ENCODE assay signal across 9 cellular contexts in the genomic region with DNA sequence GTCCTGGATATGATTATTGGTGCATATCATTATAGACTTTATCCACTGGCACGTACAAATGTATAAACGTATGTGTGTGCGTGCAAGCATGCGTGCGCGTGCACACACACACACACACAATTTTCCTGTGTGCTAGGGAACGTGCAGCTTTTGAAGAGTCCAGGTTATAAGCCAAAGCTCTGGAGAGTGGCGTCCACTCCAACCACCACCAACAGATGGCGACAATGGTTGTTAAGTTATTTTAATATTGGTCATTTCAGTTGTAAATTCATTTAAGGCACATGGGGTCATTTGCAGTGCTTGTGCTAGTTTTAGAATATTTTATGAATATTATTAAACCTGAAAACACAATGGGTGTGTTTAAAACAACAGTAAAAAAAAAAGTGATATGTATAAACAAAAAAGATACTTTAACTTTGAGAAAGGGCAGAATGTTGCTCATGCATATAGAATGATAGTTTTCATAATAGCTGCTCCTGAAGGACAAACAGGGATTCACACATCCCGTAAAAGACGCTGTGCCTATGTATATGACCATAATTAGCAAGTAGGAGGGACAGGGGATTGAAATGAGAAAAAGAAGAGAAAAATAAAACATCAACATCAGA.
DNase-seq lines count a peak whose midpoint lies in the region; ATAC-seq and TF ChIP-seq lines count a peak whose summit lies in the region.
"Had no signal": no experiment of that assay in that cellular context is flagged by ENCODE, and none has a peak within 500 bp of the region (broad histone marks: within the 10 kb centered on the region; RNA-seq: fewer than 3 reads in every experiment).

No MANE protein-coding gene starts in this region.

- H3K9ac ChIP-seq in fibroblast of lung (ENCODE audit: insufficient read depth, low read length), result no peak overlapping the region

- no peak overlapping the region for H3K27ac ChIP-seq in CD4-positive, CD25-positive, alpha-beta regulatory T cell (ENCODE audit: insufficient read depth, low read length, poor library complexity, severe bottlenecking)
- H3K27ac ChIP-seq in fibroblast of lung (ENCODE audit: insufficient read depth, low read length) (no peak overlapping the region), ovary (no peak overlapping the region)

- no peak overlapping the region for H2AFZ ChIP-seq in fibroblast of lung (ENCODE audit: low read length)

- DNase-seq in CD4-positive, CD25-positive, alpha-beta regulatory T cell, result peak; percentile 10 to 61 (median 29)
- DNase-seq in NCI-H345 treated with DMSO at 0.1 percent for 48 hours (lab: John Stamatoyannopoulos, UW; ENCODE audit: unreplicated experiment) (peak; percentile 9), fibroblast of lung (ENCODE audit: low read depth in 2 of 2) (peak; percentile 48 to 77), ovary (peak; percentile 44 to 70 (median 63)), islet precursor cell (no peak)
- DNase-seq in activated CD8-positive, alpha-beta memory T cell treated with anti-CD3 and anti-CD28 coated beads, Interleukin-2, amount 10 ng/mL, durations not matched to agents 7 days and 5 days, result peak; percentile 64

- H3K36me3 ChIP-seq in CD4-positive, CD25-positive, alpha-beta regulatory T cell (ENCODE audit: control insufficient read depth, insufficient read depth, low read length), result no peaks in the 10 kb centered on the region
- H3K36me3 ChIP-seq in fibroblast of lung (ENCODE audit: control insufficient read depth, insufficient read depth, low read length) (no peaks in the 10 kb centered on the region), ovary (no peaks in the 10 kb centered on the region)

- no peaks in the 10 kb centered on the region for H3K27me3 Mint-ChIP-seq in CD4-positive, CD25-positive, alpha-beta regulatory T cell
- peaks cover 7% of the 10 kb centered on the region for H3K27me3 Mint-ChIP-seq in activated CD8-positive, alpha-beta memory T cell treated with anti-CD3 and anti-CD28 coated beads, Interleukin-2, amount 10 ng/mL, durations not matched to agents 7 days and 5 days
- H3K27me3 Mint-ChIP-seq: IgD-negative memory B cell had no signal

- no peak for TF ChIP-seq EP300 in ovary (IDR thresholded peaks at IDR 0.05)

- intact Hi-C loops in ovary (cut with DNase I), result loop anchor here in 1 of 4 donors (5.0 kb wide), 1 partner anchor 648 kb away; no protein-coding TSS in a partner anchor

- no peak overlapping the region for H3K4me3 Mint-ChIP-seq in CD4-positive, CD25-positive, alpha-beta regulatory T cell
- H3K4me3 Mint-ChIP-seq in activated CD8-positive, alpha-beta memory T cell treated with anti-CD3 and anti-CD28 coated beads, Interleukin-2, amount 10 ng/mL, durations not matched to agents 7 days and 5 days, result no peak overlapping the region
- H3K4me3 Mint-ChIP-seq: IgD-negative memory B cell had no signal

- WGBS in ovary, 3 donors, result 53 to 57% (median 53%) methylated on average over 11 of the region's 11 CpGs

- TF ChIP-seq CTCF in fibroblast of lung (conservative IDR thresholded peaks at IDR 0.05 in 1 of 2, IDR thresholded peaks at IDR 0.05 in 1 of 2; ENCODE audit: low read depth in 1 of 2, low read length in 2 of 2), result peak; percentile 62 to 81
- peak in 2 of 3 donors; percentile 47 to 61 for TF ChIP-seq CTCF in ovary (IDR thresholded peaks at IDR 0.05)

- ATAC-seq in CD4-positive, CD25-positive, alpha-beta regulatory T cell (ENCODE audit: low read depth in 2 of 2), result peak; percentile 24 to 30
- ATAC-seq in GM21381 (IDR thresholded peaks at IDR 0.05; ENCODE audit: unreplicated experiment) (peak; percentile 55), HG03460 (IDR thresholded peaks at IDR 0.05; ENCODE audit: unreplicated experiment) (no peak)
- no peak for ATAC-seq in activated CD8-positive, alpha-beta memory T cell treated with anti-CD3 and anti-CD28 coated beads, Interleukin-2, amount 10 ng/mL, durations not matched to agents 7 days and 5 days

- peaks cover 30 to 63% (median 44%) of the 10 kb centered on the region in 4 donors for H3K4me1 Mint-ChIP-seq in CD4-positive, CD25-positive, alpha-beta regulatory T cell
- H3K4me1 Mint-ChIP-seq in activated CD8-positive, alpha-beta memory T cell treated with anti-CD3 and anti-CD28 coated beads, Interleukin-2, amount 10 ng/mL, durations not matched to agents 7 days and 5 days, result peaks cover 47% of the 10 kb centered on the region

- H3K27ac Mint-ChIP-seq in CD4-positive, CD25-positive, alpha-beta regulatory T cell, result peak overlapping the region in 1 of 3 donors; percentile 42
- H3K27ac Mint-ChIP-seq in activated CD8-positive, alpha-beta memory T cell treated with anti-CD3 and anti-CD28 coated beads, Interleukin-2, amount 10 ng/mL, durations not matched to agents 7 days and 5 days, result no peak overlapping the region

- peaks cover 85% of the 10 kb centered on the region for H3K79me2 ChIP-seq in fibroblast of lung (ENCODE audit: control insufficient read depth, insufficient read depth, low read length)

- H3K4me1 ChIP-seq in CD4-positive, CD25-positive, alpha-beta regulatory T cell (ENCODE audit: control insufficient read depth, insufficient read depth, low read length, poor library complexity, severe bottlenecking), result peaks cover 21% of the 10 kb centered on the region
- H3K4me1 ChIP-seq in fibroblast of lung (ENCODE audit: control insufficient read depth, extremely low read depth, insufficient read depth, low read length), result peaks cover 6% of the 10 kb centered on the region
- H3K4me1 ChIP-seq in ovary (ENCODE audit: insufficient read depth), result peaks cover 4% of the 10 kb centered on the region

- H3K27me3 ChIP-seq in CD4-positive, CD25-positive, alpha-beta regulatory T cell (ENCODE audit: control insufficient read depth, insufficient read depth, low read length), result no peaks in the 10 kb centered on the region
- no peaks in the 10 kb centered on the region for H3K27me3 ChIP-seq in fibroblast of lung (ENCODE audit: control insufficient read depth, insufficient read depth, low read length)
- H3K27me3 ChIP-seq in ovary, result no peaks in the 10 kb centered on the region

- CTCF ChIA-PET in activated CD8-positive, alpha-beta memory T cell treated with anti-CD3 and anti-CD28 coated beads, Interleukin-2, amount 10 ng/mL, durations not matched to agents 7 days and 5 days (lab: Charles Lee), result interaction anchor here (0.7 to 3.8 kb wide), 25 partner anchors 10 to 743 kb away, joined by 3 to 19 read pairs (median 4); no protein-coding TSS in a partner anchor

- no peak for TF ChIP-seq POLR2A in ovary (IDR thresholded peaks at IDR 0.05)

- no peaks in the 10 kb centered on the region for H4K20me1 ChIP-seq in fibroblast of lung (ENCODE audit: control insufficient read depth, extremely low read depth, insufficient read depth, low read length)

- H3K4me3 ChIP-seq in CD4-positive, CD25-positive, alpha-beta regulatory T cell (ENCODE audit: low read depth, low read length), result no peak overlapping the region
- no peak overlapping the region for H3K4me3 ChIP-seq in fibroblast of lung (replicated peaks in 1 of 4; ENCODE audit: control extremely low read depth in 1 of 4, insufficient read depth in 1 of 4, low read depth in 3 of 4, low read length in 4 of 4)
- no peak overlapping the region for H3K4me3 ChIP-seq in ovary

- H3K36me3 Mint-ChIP-seq in CD4-positive, CD25-positive, alpha-beta regulatory T cell, result no peaks in the 10 kb centered on the region
- peaks cover 2% of the 10 kb centered on the region for H3K36me3 Mint-ChIP-seq in activated CD8-positive, alpha-beta memory T cell treated with anti-CD3 and anti-CD28 coated beads, Interleukin-2, amount 10 ng/mL, durations not matched to agents 7 days and 5 days

- H3K9me3 ChIP-seq in CD4-positive, CD25-positive, alpha-beta regulatory T cell (ENCODE audit: control insufficient read depth in 2 of 2, low read length in 2 of 2), result no peaks in the 10 kb centered on the region
- no peaks in the 10 kb centered on the region for H3K9me3 ChIP-seq in fibroblast of lung (ENCODE audit: control insufficient read depth, insufficient read depth, low read depth, low read length)
- no peaks in the 10 kb centered on the region for H3K9me3 ChIP-seq in ovary

- no peaks in the 10 kb centered on the region for H3K9me3 Mint-ChIP-seq in CD4-positive, CD25-positive, alpha-beta regulatory T cell
- no peaks in the 10 kb centered on the region for H3K9me3 Mint-ChIP-seq in activated CD8-positive, alpha-beta memory T cell treated with anti-CD3 and anti-CD28 coated beads, Interleukin-2, amount 10 ng/mL, durations not matched to agents 7 days and 5 days (ENCODE audit: low read depth)
- H3K9me3 Mint-ChIP-seq: IgD-negative memory B cell had no signal

- no peak overlapping the region for H3K4me2 ChIP-seq in fibroblast of lung (ENCODE audit: extremely low read depth, insufficient read depth, low read length)

Comparison
In these comparisons a context has a peak if more than half of its experiments do, and no peak if none do; other contexts are left out.
1. ATAC-seq: peak in CD4-positive, CD25-positive, alpha-beta regulatory T cell (2 of 2) and GM21381 (single experiment); none in activated CD8-positive, alpha-beta memory T cell treated with anti-CD3 and anti-CD28 coated beads, Interleukin-2, amount 10 ng/mL, durations not matched to agents 7 days and 5 days (single experiment) and HG03460 (single experiment).